Comparison of ENCODE assay signal across 18 cellular contexts in the genomic region with DNA sequence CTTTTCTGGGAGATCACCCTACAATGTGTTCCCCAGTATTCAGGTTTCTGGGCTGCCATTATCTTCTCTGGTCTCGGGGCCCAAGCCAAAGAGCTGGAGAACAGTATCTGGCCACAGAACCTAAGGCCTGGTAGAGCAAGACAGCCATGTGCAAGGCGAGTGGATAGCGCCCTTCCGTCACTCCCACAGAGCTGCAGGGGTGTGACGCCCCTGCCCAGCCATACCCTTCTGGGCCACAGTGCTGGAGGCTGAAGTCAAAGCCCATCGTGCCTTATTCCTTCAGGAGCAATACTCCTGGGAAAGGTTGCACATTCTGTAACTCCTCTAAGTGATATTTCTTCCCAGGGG. TPM values are rescaled to one million over a fixed set of nuclear protein-coding genes. Genes with fewer than 3 reads are reported as not detected.
DNase-seq lines count a peak whose midpoint lies in the region; ATAC-seq and TF ChIP-seq lines count a peak whose summit lies in the region.
"Had no signal": no experiment of that assay in that cellular context is flagged by ENCODE, and none has a peak within 500 bp of the region (broad histone marks: within the 10 kb centered on the region; RNA-seq: fewer than 3 reads in every experiment).

No MANE protein-coding gene starts in this region.

- no peak for TF ChIP-seq CTCF in activated B cell treated with CpG ODN at 0.5 μM for 24 hours (IDR thresholded peaks at IDR 0.05)
- no peak for TF ChIP-seq CTCF in MM.1S (IDR thresholded peaks at IDR 0.05; ENCODE audit: low read length)

- H3K4me2 ChIP-seq in MM.1S (ENCODE audit: low read depth, low read length), result no peak overlapping the region

- H3K9me2 ChIP-seq in MM.1S (replicated peaks; ENCODE audit: insufficient read depth, low read length), result no peaks in the 10 kb centered on the region

- H3K79me2 ChIP-seq in MM.1S (ENCODE audit: low read length), result no peaks in the 10 kb centered on the region

- no peaks in the 10 kb centered on the region for H4K20me1 ChIP-seq in MM.1S (ENCODE audit: insufficient read depth, low read length)

- H2AFZ ChIP-seq in MM.1S (ENCODE audit: low read length), result no peak overlapping the region

- H3K4me1 Mint-ChIP-seq in activated B cell treated with CpG ODN at 0.5 μM for 24 hours, result peaks cover 99% of the 10 kb centered on the region

- CTCF ChIA-PET in activated B cell treated with CpG ODN at 0.5 μM for 24 hours (lab: Charles Lee), result interaction anchor here (1.0 to 2.5 kb wide), 4 partner anchors 10 to 60 kb away, joined by 3 to 10 read pairs (median 4); no protein-coding TSS in a partner anchor

- POLR2A ChIA-PET in activated B cell treated with CpG ODN at 0.5 μM for 24 hours (lab: Charles Lee), result interaction anchor here (0.6 to 4.9 kb wide), 21 partner anchors 8 to 348 kb away, joined by 3 to 44 read pairs (median 6); a partner anchor contains a TSS

- no peaks in the 10 kb centered on the region for H3K9me3 Mint-ChIP-seq in activated B cell treated with CpG ODN at 0.5 μM for 24 hours

- H3K27me3 ChIP-seq in MM.1S (replicated peaks; ENCODE audit: insufficient read depth, low read length), result no peaks in the 10 kb centered on the region
- H3K27me3 ChIP-seq: left lung, right atrium auricular region had no signal

- H3K36me3 Mint-ChIP-seq in activated B cell treated with CpG ODN at 0.5 μM for 24 hours (ENCODE audit: low read depth), result peaks cover 70% of the 10 kb centered on the region

- no peak overlapping the region for H3K9ac ChIP-seq in MM.1S (ENCODE audit: low read length)

- no peaks in the 10 kb centered on the region for H3K27me3 Mint-ChIP-seq in activated B cell treated with CpG ODN at 0.5 μM for 24 hours

- peak overlapping the region; percentile 84 for H3K27ac Mint-ChIP-seq in activated B cell treated with CpG ODN at 0.5 μM for 24 hours

- no peaks in the 10 kb centered on the region for H3K36me3 ChIP-seq in MM.1S (replicated peaks; ENCODE audit: insufficient read depth, low read length)
- H3K36me3 ChIP-seq: left lung, right atrium auricular region had no signal

- no peaks in the 10 kb centered on the region for H3F3A ChIP-seq in MM.1S (ENCODE audit: insufficient read depth, low read length)

- no peak overlapping the region for H3K27ac ChIP-seq in MM.1S (ENCODE audit: low read length)
- H3K27ac ChIP-seq: right atrium auricular region had no signal

- H3K4me3 ChIP-seq in MM.1S (ENCODE audit: low read length), result no peak overlapping the region
- H3K4me3 ChIP-seq: left lung, mucosa of descending colon, right atrium auricular region had no signal

- H3K4me1 ChIP-seq in MM.1S (ENCODE audit: low read length), result no peaks in the 10 kb centered on the region
- H3K4me1 ChIP-seq: right atrium auricular region had no signal

- no peaks in the 10 kb centered on the region for H3K9me3 ChIP-seq in MM.1S (replicated peaks; ENCODE audit: insufficient read depth, low read length)
- H3K9me3 ChIP-seq: Caco-2, left lung, mucosa of descending colon, right atrium auricular region had no signal

- DNase-seq in activated B cell treated with CpG ODN at 0.5 μM for 24 hours (peak; percentile 40), MM.1S (no peak), anterior cingulate cortex (lab: John Stamatoyannopoulos, UW) (no peak), NCI-H526 treated with DMSO at 0.1 percent for 48 hours (lab: John Stamatoyannopoulos, UW) (no peak), NCI-H1694 (lab: John Stamatoyannopoulos, UW) (no peak)
- DNase-seq: activated effector memory CD4-positive, alpha-beta T cell treated with anti-CD3 and anti-CD28 coated beads, Interleukin-2, amount 50 U/mL, for 16 hours; Caco-2; Kasumi-1; left lung; mucosa of descending colon; NCI-H1417 treated with DMSO at 0.1 percent for 48 hours; NK-92 treated with Interleukin-12 subunit alpha and Interleukin-12 subunit beta, amount 100 ng/mL, for 24 hours; nucleus accumbens; stimulated activated CD4-positive, alpha-beta T cell treated with anti-CD3 and anti-CD28 coated beads, Interleukin-1b, Interleukin-23, amount 100 ng/mL, for 48 hours had no signal

- intact Hi-C loops in activated B cell treated with CpG ODN at 0.5 μM for 24 hours (cut with micrococcal nuclease), result loop anchor here (1.0 to 5.0 kb wide), 4 partner anchors 14 to 147 kb away; no protein-coding TSS in a partner anchor

- H3K4me3 Mint-ChIP-seq in activated B cell treated with CpG ODN at 0.5 μM for 24 hours, result peak overlapping the region; percentile 64

- ATAC-seq in GM18502 (IDR thresholded peaks at IDR 0.05; ENCODE audit: poor library complexity, unreplicated experiment) (peak; percentile 31), GM21360 (IDR thresholded peaks at IDR 0.05; ENCODE audit: unreplicated experiment) (peak; percentile 37), HG02973 (IDR thresholded peaks at IDR 0.05; ENCODE audit: unreplicated experiment) (peak; percentile 31), activated B cell treated with CpG ODN at 0.5 μM for 24 hours (ENCODE audit: low read depth) (peak; percentile 53)
- ATAC-seq: left lung, mucosa of descending colon had no signal

RNA-seq across cellular contexts. Expression of a gene that starts 54.4 kb away (rescaled TPM):
- 279 and 331 TPM in 2 replicates for total RNA-seq in activated B cell treated with CpG ODN at 0.5 μM for 24 hours
